Comparison of ENCODE assay signal across 10 cellular contexts in the genomic region with DNA sequence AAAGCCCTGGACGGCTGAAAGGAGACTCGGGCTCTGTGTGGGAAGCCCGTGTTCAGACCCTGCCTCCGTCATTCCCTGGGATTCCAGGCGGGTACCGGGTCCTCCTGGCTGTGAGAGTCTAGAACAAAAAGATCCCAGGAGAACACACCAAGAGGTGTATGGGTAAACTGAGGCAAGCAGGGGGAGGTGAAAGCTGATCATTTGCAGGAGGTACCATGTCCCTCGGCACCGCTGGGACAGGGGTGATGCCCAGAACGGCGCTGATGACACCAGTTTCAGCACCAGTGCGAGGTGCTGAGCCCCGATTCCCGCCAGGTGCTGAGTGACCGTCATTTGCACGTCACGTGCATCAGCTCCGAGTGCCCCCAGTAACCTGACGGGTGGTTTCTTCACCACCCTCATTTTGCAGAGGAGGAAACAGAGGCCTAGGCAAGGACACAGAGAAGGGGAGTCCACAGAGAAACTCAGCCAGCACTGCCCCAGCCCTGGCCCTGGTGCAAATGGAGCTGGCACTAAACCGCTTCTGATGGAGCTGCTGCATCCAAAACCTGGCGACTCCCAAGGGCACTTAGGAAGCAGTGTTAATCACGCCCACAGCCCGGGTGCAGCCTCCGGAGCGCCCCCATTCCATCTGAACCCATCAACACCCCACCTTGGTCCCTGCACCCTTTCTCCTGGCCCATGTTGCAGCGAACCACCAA. TPM values are rescaled to one million over a fixed set of nuclear protein-coding genes. Genes with fewer than 3 reads are reported as not detected.
A peak's percentile ranks its signal among the peaks of the same experiment; 100 is the strongest.
DNase-seq lines count a peak whose midpoint lies in the region; ATAC-seq, FAIRE-seq and TF ChIP-seq lines count a peak whose summit lies in the region.
"Had no signal": no experiment of that assay in that cellular context is flagged by ENCODE, and none has a peak within 500 bp of the region (broad histone marks: within the 10 kb centered on the region; RNA-seq: fewer than 3 reads in every experiment).

No MANE protein-coding gene starts in this region.

- H3K36me3 Mint-ChIP-seq in CD14-positive monocyte = no peaks in the 10 kb centered on the region
- no peaks in the 10 kb centered on the region for H3K36me3 Mint-ChIP-seq in chondrocyte (ENCODE audit: low read depth)

- H3K9me3 ChIP-seq in Loucy (ENCODE audit: insufficient read depth, low read depth, low read length) (no peaks in the 10 kb centered on the region), prostate gland (no peaks in the 10 kb centered on the region), kidney (ENCODE audit: control insufficient read depth in 1 of 2, low read length in 2 of 2) (no peaks in the 10 kb centered on the region)

- TF ChIP-seq CTCF in CD14-positive monocyte (IDR thresholded peaks at IDR 0.05) (peak; percentile 71), Loucy (conservative IDR thresholded peaks at IDR 0.05; ENCODE audit: low read length) (peak; percentile 35), chondrocyte (IDR thresholded peaks at IDR 0.05) (peak; percentile 55), prostate gland (IDR thresholded peaks at IDR 0.05) (peak in 1 of 4 experiments; percentile 23), kidney (IDR thresholded peaks at IDR 0.05; ENCODE audit: borderline replicate concordance, extremely low read depth, insufficient read depth) (no peak)

- H3K79me2 ChIP-seq in Loucy (ENCODE audit: insufficient read depth, low read length) = no peaks in the 10 kb centered on the region

- TF ChIP-seq POLR2A in prostate gland (IDR thresholded peaks at IDR 0.05) = no peak

- no peaks in the 10 kb centered on the region for H3K4me1 ChIP-seq in Loucy (ENCODE audit: insufficient read depth, low read length, poor library complexity, severe bottlenecking)
- peaks cover 7% of the 10 kb centered on the region for H3K4me1 ChIP-seq in prostate gland (replicated peaks)
- H3K4me1 ChIP-seq in kidney (ENCODE audit: control insufficient read depth in 1 of 2, insufficient read depth in 1 of 2, low read depth in 1 of 2, low read length in 2 of 2) = peaks cover 13 to 25% of the 10 kb centered on the region in 2 donors

- 72% methylated on average over 25 of the region's 25 CpGs for whole genome bisulfite sequencing in prostate gland

- no peaks in the 10 kb centered on the region for H3F3A ChIP-seq in Loucy (ENCODE audit: low read depth)

- peaks cover 1 to 6% (median 3%) of the 10 kb centered on the region in 3 donors for H3K27me3 Mint-ChIP-seq in CD14-positive monocyte (ENCODE audit: low read depth in 3 of 3)
- H3K27me3 Mint-ChIP-seq in chondrocyte (ENCODE audit: low read depth) = peaks cover 4% of the 10 kb centered on the region

- FAIRE-seq in kidney (lab: Jason Lieb, UNC) = no peak

- H3K9ac ChIP-seq in Loucy (ENCODE audit: low read depth, low read length, poor library complexity, severe bottlenecking) (no peak overlapping the region), kidney (ENCODE audit: low read length in 2 of 2) (no peak overlapping the region)

- H3K36me3 ChIP-seq in Loucy (ENCODE audit: insufficient read depth, low read length) = no peaks in the 10 kb centered on the region
- H3K36me3 ChIP-seq in prostate gland = no peaks in the 10 kb centered on the region
- no peaks in the 10 kb centered on the region for H3K36me3 ChIP-seq in kidney (ENCODE audit: control insufficient read depth in 1 of 2, insufficient read depth in 2 of 2, low read length in 2 of 2)

- H3K9me2 ChIP-seq in Loucy (replicated peaks; ENCODE audit: low read depth, low read length) = no peaks in the 10 kb centered on the region

- H3K27ac ChIP-seq in prostate gland = peak overlapping the region; percentile 50 to 66
- peak overlapping the region in 1 of 2 donors; percentile 17 for H3K27ac ChIP-seq in kidney (ENCODE audit: low read depth in 2 of 2, low read length in 2 of 2)
- H3K27ac ChIP-seq: epithelial cell of prostate had no signal

- DNase-seq in CD14-positive monocyte (ENCODE audit: low spot score) = no peak
- DNase-seq in chondrocyte (ENCODE audit: low spot score) = no peak
- DNase-seq in prostate gland (ENCODE audit: low spot score) = no peak
- no peak for DNase-seq in activated gamma-delta T cell (lab: John Stamatoyannopoulos, UW)
- no peak for DNase-seq in ecto neural progenitor cell (ENCODE audit: low spot score)
- DNase-seq in kidney = no peak

- no peaks in the 10 kb centered on the region for H4K20me1 ChIP-seq in Loucy (ENCODE audit: insufficient read depth, low read length, poor library complexity, severe bottlenecking)

- H3K4me3 Mint-ChIP-seq in CD14-positive monocyte = no peak overlapping the region
- H3K4me3 Mint-ChIP-seq in chondrocyte (ENCODE audit: unreplicated experiment) = no peak overlapping the region

- no peak for ATAC-seq in GM18861 (IDR thresholded peaks at IDR 0.05; ENCODE audit: unreplicated experiment)

- intact Hi-C loops in CD14-positive monocyte (cut with micrococcal nuclease) (loop anchor here (2.0 to 10.0 kb wide), 3 partner anchors 148 to 384 kb away; a partner anchor contains a TSS), prostate gland (cut with DNase I) (loop anchor here (2.0 kb wide), 1 partner anchor 148 kb away; no protein-coding TSS in a partner anchor), kidney (cut with DNase I) (no loop called here)

- peak overlapping the region in 1 of 7 donors; percentile 50 for H3K27ac Mint-ChIP-seq in CD14-positive monocyte
- H3K27ac Mint-ChIP-seq in chondrocyte (ENCODE audit: unreplicated experiment) = no peak overlapping the region

- no peak overlapping the region for H3K4me2 ChIP-seq in Loucy (ENCODE audit: low read depth, low read length, poor library complexity, severe bottlenecking)

- H3K9me3 Mint-ChIP-seq in CD14-positive monocyte (no peaks in the 10 kb centered on the region), chondrocyte (ENCODE audit: low read depth) (no peaks in the 10 kb centered on the region)

- H3K4me1 Mint-ChIP-seq in CD14-positive monocyte (peaks cover 8% of the 10 kb centered on the region), chondrocyte (ENCODE audit: low read depth) (peaks cover 3% of the 10 kb centered on the region)

- no peak overlapping the region for H2AFZ ChIP-seq in Loucy (ENCODE audit: low read length)

- H3K4me3 ChIP-seq in Loucy (ENCODE audit: low read length, poor library complexity, severe bottlenecking) = no peak overlapping the region
- no peak overlapping the region for H3K4me3 ChIP-seq in prostate gland
- no peak overlapping the region for H3K4me3 ChIP-seq in kidney (ENCODE audit: low read length in 2 of 2)

- H3K27me3 ChIP-seq in Loucy (ENCODE audit: insufficient read depth, low read length, poor library complexity, severe bottlenecking) (no peaks in the 10 kb centered on the region), prostate gland (replicated peaks; ENCODE audit: insufficient read depth) (no peaks in the 10 kb centered on the region)

RNA-seq across cellular contexts. Expression of a gene that starts 16.8 kb away (rescaled TPM):
- 1 to 10 TPM; 2.2 to 2.4 TPM for polyA plus RNA-seq in CD14-positive monocyte
- 15.7 to 20.6 TPM (median 16.9 TPM) in 3 replicates for total RNA-seq in chondrocyte
- 10 to 100 TPM; 33.5 to 68.2 TPM for total RNA-seq in prostate gland
- 27.8 TPM for total RNA-seq in kidney
- 176 TPM for polyA plus RNA-seq in kidney (ENCODE audit: insufficient read depth, low read depth, low replicate concordance)

RNA-seq across cellular contexts. Expression of a gene that starts 36.9 kb away (rescaled TPM):
- polyA plus RNA-seq in CD14-positive monocyte (10 to 100 TPM; 44.5 to 51.1 TPM), kidney (ENCODE audit: insufficient read depth, low read depth, low replicate concordance) (86.0 TPM)
- total RNA-seq in chondrocyte (108 to 129 TPM (median 109 TPM) in 3 replicates), prostate gland (100 to 1,000 TPM; 104 to 139 TPM), kidney (81.2 TPM)

RNA-seq across cellular contexts. Expression of a gene that starts 57.5 kb away (rescaled TPM):
- polyA plus RNA-seq in CD14-positive monocyte (100 to 1,000 TPM; 289 to 310 TPM), kidney (ENCODE audit: insufficient read depth, low read depth, low replicate concordance) (11.8 TPM)
- total RNA-seq in chondrocyte (1.0 to 1.5 TPM (median 1.5 TPM) in 3 replicates), prostate gland (10 to 100 TPM in 1 of 2 donors, 1 to 10 TPM in 1; 5.3 to 12.8 TPM), kidney (36.3 TPM)
- total RNA-seq: HepG2 had no signal
